ENCODE assay signal across 11 cellular contexts in the genomic region with DNA sequence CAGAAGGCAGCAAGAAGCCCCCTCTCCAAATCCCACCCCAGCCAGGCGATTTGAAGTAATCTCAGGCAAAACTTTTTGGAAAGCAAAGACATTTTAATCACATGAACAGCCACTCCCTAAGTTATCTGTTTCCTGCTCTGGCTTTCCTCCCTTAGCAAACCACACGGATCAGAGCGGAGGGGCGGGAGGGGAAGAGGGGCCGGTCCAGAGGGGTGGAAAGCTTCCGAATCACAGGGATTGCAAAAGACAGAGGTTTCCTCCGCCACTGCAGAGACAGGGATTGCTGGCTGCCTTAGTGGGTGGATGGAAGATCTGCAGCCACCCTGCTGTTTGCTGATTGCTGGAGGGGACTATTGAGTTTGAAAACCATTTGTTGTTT. TPM values are rescaled to one million over a fixed set of nuclear protein-coding genes. Genes with fewer than 3 reads are reported as not detected.
DNase-seq lines count a peak whose midpoint lies in the region; ATAC-seq and TF ChIP-seq lines count a peak whose summit lies in the region.
"Had no signal": no experiment of that assay in that cellular context is flagged by ENCODE, and none has a peak within 500 bp of the region (broad histone marks: within the 10 kb centered on the region; RNA-seq: fewer than 3 reads in every experiment).

No MANE protein-coding gene starts in this region.

- POLR2A ChIA-PET in activated CD4-positive, alpha-beta memory T cell treated with anti-CD3 and anti-CD28 coated beads for 36 hours (lab: Charles Lee), result no interaction called here

- TF ChIP-seq CTCF in psoas muscle (IDR thresholded peaks at IDR 0.05), result no peak

- no peaks in the 10 kb centered on the region for H3K9me3 Mint-ChIP-seq in activated CD4-positive, alpha-beta memory T cell treated with anti-CD3 and anti-CD28 coated beads for 36 hours

- peak overlapping the region; percentile 51 for H3K4me3 ChIP-seq in adipocyte (ENCODE audit: low read length)
- peak overlapping the region; percentile 28 for H3K4me3 ChIP-seq in psoas muscle

- peak overlapping the region; percentile 91 for H3K9ac ChIP-seq in adipocyte (ENCODE audit: low read length)

- no peak overlapping the region for H3K27ac Mint-ChIP-seq in activated CD4-positive, alpha-beta memory T cell treated with anti-CD3 and anti-CD28 coated beads for 36 hours

- H3K27me3 ChIP-seq in adipocyte (replicated peaks; ENCODE audit: control insufficient read depth, insufficient read depth, low read length), result no peaks in the 10 kb centered on the region
- H3K27me3 ChIP-seq in psoas muscle (ENCODE audit: insufficient read depth in 3 of 3, low read length in 2 of 3), result no peaks in the 10 kb centered on the region

- peak overlapping the region; percentile 86 for H3K27ac ChIP-seq in psoas muscle

- no peaks in the 10 kb centered on the region for H3K27me3 Mint-ChIP-seq in activated CD4-positive, alpha-beta memory T cell treated with anti-CD3 and anti-CD28 coated beads for 36 hours

- CTCF ChIA-PET in activated CD4-positive, alpha-beta memory T cell treated with anti-CD3 and anti-CD28 coated beads for 36 hours (lab: Charles Lee), result interaction anchor here (1.1 to 1.6 kb wide), 2 partner anchors 65 to 85 kb away, joined by 3 to 4 read pairs; no protein-coding TSS in a partner anchor

- H3K9me3 ChIP-seq in adipocyte (ENCODE audit: control insufficient read depth, low read length), result no peaks in the 10 kb centered on the region
- H3K9me3 ChIP-seq in psoas muscle, result no peaks in the 10 kb centered on the region

- H3K4me1 ChIP-seq in adipocyte (ENCODE audit: control insufficient read depth, insufficient read depth, low read length), result peaks cover 95% of the 10 kb centered on the region
- peaks cover 100% of the 10 kb centered on the region for H3K4me1 ChIP-seq in psoas muscle

- H3K4me1 Mint-ChIP-seq in activated CD4-positive, alpha-beta memory T cell treated with anti-CD3 and anti-CD28 coated beads for 36 hours (ENCODE audit: low read depth), result no peaks in the 10 kb centered on the region

- peaks cover 20% of the 10 kb centered on the region for H3K36me3 ChIP-seq in adipocyte (ENCODE audit: control insufficient read depth, insufficient read depth, low read length, severe bottlenecking)
- H3K36me3 ChIP-seq in psoas muscle (ENCODE audit: insufficient read depth in 1 of 2, low read depth in 1 of 2), result peaks cover 0 to 8% of the 10 kb centered on the region in 2 donors

- 44 to 51% (median 46%) methylated on average over 6 to 7 of the region's 7 CpGs for WGBS in psoas muscle, 3 donors

- peak; percentile 40 to 60 for ATAC-seq in left cardiac atrium
- ATAC-seq in psoas muscle, result peak in 2 of 4 donors; percentile 16 to 30
- ATAC-seq in HG02571 (IDR thresholded peaks at IDR 0.05; ENCODE audit: unreplicated experiment), result no peak
- no peak for ATAC-seq in SK-N-SH treated with all-trans-retinoic acid at 6 μM for 48 hours
- ATAC-seq in GM21786 (IDR thresholded peaks at IDR 0.05; ENCODE audit: unreplicated experiment), result no peak
- ATAC-seq: Panc1 had no signal

- no peaks in the 10 kb centered on the region for H3K36me3 Mint-ChIP-seq in activated CD4-positive, alpha-beta memory T cell treated with anti-CD3 and anti-CD28 coated beads for 36 hours

- intact Hi-C loops in left cardiac atrium (cut with DNase I) (loop anchor here in 1 of 2 donors (5.0 kb wide), 1 partner anchor 38 kb away; no protein-coding TSS in a partner anchor), psoas muscle (cut with DNase I) (loop anchor here (5.0 kb wide), 1 partner anchor 38 kb away; no protein-coding TSS in a partner anchor)
- intact Hi-C loops in activated CD4-positive, alpha-beta memory T cell treated with anti-CD3 and anti-CD28 coated beads for 36 hours (cut with micrococcal nuclease), result no loop called here

- no peak overlapping the region for H3K4me3 Mint-ChIP-seq in activated CD4-positive, alpha-beta memory T cell treated with anti-CD3 and anti-CD28 coated beads for 36 hours

- peak; percentile 70 for DNase-seq in GM04503 (ENCODE audit: low read depth)
- DNase-seq in adipocyte (ENCODE audit: low read depth), result peak; percentile 94
- DNase-seq in left cardiac atrium, result peak; percentile 82
- peak; percentile 73 to 81 for DNase-seq in psoas muscle
- no peak for DNase-seq in activated CD4-positive, alpha-beta memory T cell treated with anti-CD3 and anti-CD28 coated beads for 36 hours
- DNase-seq: cortex of kidney; stimulated activated CD4-positive, alpha-beta T cell treated with anti-CD3 and anti-CD28 coated beads, Interleukin-1b, Interleukin-23, amount 100 ng/mL, for 48 hours had no signal

TF ChIP-seq in SK-N-SH treated with all-trans-retinoic acid at 6 μM for 48 hours, 23 proteins besides CTCF, POLR2A, EP300 and RAD21 (continues in another document):
- no peak for TF ChIP-seq OSR1 (CRISPR knock-in tag; IDR thresholded peaks at IDR 0.05)
- no peak for TF ChIP-seq ZFP3 (CRISPR knock-in tag; IDR thresholded peaks at IDR 0.05)
- no peak for TF ChIP-seq TCF4 (CRISPR knock-in tag; IDR thresholded peaks at IDR 0.05; ENCODE audit: borderline replicate concordance)
- TF ChIP-seq CSRNP3 (CRISPR knock-in tag; IDR thresholded peaks at IDR 0.05), result no peak
- TF ChIP-seq CSDC2 (CRISPR knock-in tag; IDR thresholded peaks at IDR 0.05), result no peak
- TF ChIP-seq, protein P1, sequence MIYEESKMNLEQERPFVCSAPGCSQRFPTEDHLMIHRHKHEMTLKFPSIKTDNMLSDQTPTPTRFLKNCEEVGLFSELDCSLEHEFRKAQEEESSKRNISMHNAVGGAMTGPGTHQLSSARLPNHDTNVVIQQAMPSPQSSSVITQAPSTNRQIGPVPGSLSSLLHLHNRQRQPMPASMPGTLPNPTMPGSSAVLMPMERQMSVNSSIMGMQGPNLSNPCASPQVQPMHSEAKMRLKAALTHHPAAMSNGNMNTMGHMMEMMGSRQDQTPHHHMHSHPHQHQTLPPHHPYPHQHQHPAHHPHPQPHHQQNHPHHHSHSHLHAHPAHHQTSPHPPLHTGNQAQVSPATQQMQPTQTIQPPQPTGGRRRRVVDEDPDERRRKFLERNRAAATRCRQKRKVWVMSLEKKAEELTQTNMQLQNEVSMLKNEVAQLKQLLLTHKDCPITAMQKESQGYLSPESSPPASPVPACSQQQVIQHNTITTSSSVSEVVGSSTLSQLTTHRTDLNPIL (CRISPR knock-in tag; IDR thresholded peaks at IDR 0.05; ENCODE audit: low read depth), result no peak
- no peak for TF ChIP-seq ZNF565 (CRISPR knock-in tag; conservative IDR thresholded peaks at IDR 0.05; ENCODE audit: low read depth)
- TF ChIP-seq ARNTL (CRISPR knock-in tag; IDR thresholded peaks at IDR 0.05; ENCODE audit: borderline replicate concordance, low read depth), result no peak
- TF ChIP-seq SNAI2 (CRISPR knock-in tag; IDR thresholded peaks at IDR 0.05), result no peak
- TF ChIP-seq TOX (CRISPR knock-in tag; IDR thresholded peaks at IDR 0.05; ENCODE audit: borderline replicate concordance), result no peak
- TF ChIP-seq ZC3H10 (CRISPR knock-in tag; IDR thresholded peaks at IDR 0.05), result no peak
- no peak for TF ChIP-seq BACH2 (CRISPR knock-in tag; IDR thresholded peaks at IDR 0.05; ENCODE audit: borderline replicate concordance)
- TF ChIP-seq ZFP30 (CRISPR knock-in tag; IDR thresholded peaks at IDR 0.05), result no peak
- TF ChIP-seq POU6F1 (CRISPR knock-in tag; IDR thresholded peaks at IDR 0.05; ENCODE audit: borderline replicate concordance, low read depth), result no peak
- TF ChIP-seq GLIS3 (CRISPR knock-in tag; IDR thresholded peaks at IDR 0.05), result no peak
- TF ChIP-seq ISL1 (CRISPR knock-in tag; IDR thresholded peaks at IDR 0.05), result no peak

RNA-seq across cellular contexts. Expression of gene ZCCHC24, which starts 41.2 kb away (rescaled TPM):
- total RNA-seq in left cardiac atrium (10 to 100 TPM; 52.9 to 56.6 TPM), psoas muscle (10 to 100 TPM; 31.6 to 64.7 (median 47.9) TPM)
- polyA plus RNA-seq in psoas muscle, result 100 to 1,000 TPM in 1 of 3 donors, 10 to 100 TPM in 2; 11.2 to 112 (median 36.2) TPM
- total RNA-seq in activated CD4-positive, alpha-beta memory T cell treated with anti-CD3 and anti-CD28 coated beads for 36 hours, result under 1 TPM; 0.77 to 1.00 TPM

RNA-seq across cellular contexts. Expression of gene PPIF, which starts 57.0 kb away (rescaled TPM):
- total RNA-seq in left cardiac atrium (100 to 1,000 TPM; 110 to 155 TPM), psoas muscle (100 to 1,000 TPM in 2 of 4 donors, 10 to 100 TPM in 2; 44.6 to 181 (median 89.4) TPM)
- 100 to 1,000 TPM in 1 of 3 donors, 10 to 100 TPM in 2; 85.4 to 297 (median 85.9) TPM for polyA plus RNA-seq in psoas muscle
- total RNA-seq in activated CD4-positive, alpha-beta memory T cell treated with anti-CD3 and anti-CD28 coated beads for 36 hours, result 10 to 100 TPM; 87.2 to 94.0 TPM

Comparison
In these comparisons a context has a peak if more than half of its experiments do, and no peak if none do; other contexts are left out.
1. ATAC-seq: peak in left cardiac atrium (2 of 2); none in HG02571 (single experiment), SK-N-SH treated with all-trans-retinoic acid at 6 μM for 48 hours (single experiment) and GM21786 (single experiment).
2. RNA of gene ZCCHC24, which starts 41.2 kb away (total RNA-seq): 52.9 to 56.6 TPM in left cardiac atrium and 31.6 to 64.7 TPM in psoas muscle; 0.77 to 1.00 TPM in activated CD4-positive, alpha-beta memory T cell treated with anti-CD3 and anti-CD28 coated beads for 36 hours; every median in the first group is over 10 times any median in the second.